In the genomic region with DNA sequence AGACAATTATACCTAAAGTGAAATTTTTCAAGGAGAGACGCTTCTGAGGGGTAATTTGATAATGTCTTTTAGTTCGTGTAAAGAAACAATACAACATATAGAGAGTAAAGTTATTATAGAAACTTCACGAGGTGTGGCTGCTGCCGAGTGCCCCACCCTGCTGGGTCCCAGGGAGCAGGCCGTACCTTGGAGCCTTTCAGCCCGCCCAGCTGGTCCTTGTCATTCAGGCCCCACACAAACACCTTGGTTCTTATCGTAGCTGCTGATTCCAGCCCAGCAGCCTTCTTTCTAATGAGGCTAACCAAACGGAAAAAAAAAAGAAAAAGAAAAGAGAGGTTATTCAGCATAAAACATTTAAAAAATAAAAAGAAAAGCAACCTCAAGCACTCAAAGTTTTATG, we compare ENCODE assay signal across 15 cellular contexts.
DNase-seq lines count a peak whose midpoint lies in the region; ATAC-seq and TF ChIP-seq lines count a peak whose summit lies in the region.
"Had no signal": no experiment of that assay in that cellular context is flagged by ENCODE, and none has a peak within 500 bp of the region (broad histone marks: within the 10 kb centered on the region; RNA-seq: fewer than 3 reads in every experiment).

No MANE protein-coding gene starts in this region.

- no peaks in the 10 kb centered on the region for H3K9me3 ChIP-seq in body of pancreas
- H3K9me3 ChIP-seq: BE2C, Caco-2 had no signal

- no peaks in the 10 kb centered on the region for H3K27me3 ChIP-seq in body of pancreas
- H3K27me3 ChIP-seq: BE2C had no signal

- peaks cover 0 to 12% of the 10 kb centered on the region in 2 donors for H3K36me3 ChIP-seq in body of pancreas (replicated peaks in 1 of 2; ENCODE audit: insufficient read depth in 1 of 2, low read depth in 2 of 2)

- intact Hi-C loops in body of pancreas (cut with DNase I) = no loop called here

- no peak overlapping the region for H3K4me3 Mint-ChIP-seq in mesothelial cell of epicardium
- no peak overlapping the region for H3K4me3 Mint-ChIP-seq in progenitor cell of endocrine pancreas (ENCODE audit: low read depth)
- H3K4me3 Mint-ChIP-seq: CD4-positive, CD25-positive, alpha-beta regulatory T cell had no signal

- no peak overlapping the region for H3K4me3 ChIP-seq in body of pancreas
- H3K4me3 ChIP-seq: GM23248 had no signal

- DNase-seq in body of pancreas = peak in 3 of 4 donors; percentile 24 to 62 (median 32)
- no peak for DNase-seq in mesothelial cell of epicardium (ENCODE audit: low spot score in 2 of 2, unreplicated experiment in 2 of 2)
- DNase-seq in progenitor cell of endocrine pancreas (ENCODE audit: low spot score, unreplicated experiment) = no peak
- no peak for DNase-seq in islet precursor cell
- no peak for DNase-seq in hypothalamus (lab: John Stamatoyannopoulos, UW)
- no peak for DNase-seq in activated T-cell treated with anti-CD3 and anti-CD28 coated beads, Interleukin-2, amount 50 U/mL, for 1 hour
- DNase-seq: ACHN; BE2C; C1 segment of cervical spinal cord; Caco-2; CD4-positive, CD25-positive, alpha-beta regulatory T cell; GM23248; HCEC 1CT had no signal

- H3K4me1 Mint-ChIP-seq in mesothelial cell of epicardium (no peaks in the 10 kb centered on the region), progenitor cell of endocrine pancreas (ENCODE audit: low read depth) (peaks cover 7% of the 10 kb centered on the region)

- 42 to 52% methylated on average over 8 of the region's 8 CpGs for WGBS in body of pancreas, 2 donors

- H3K27me3 Mint-ChIP-seq in mesothelial cell of epicardium (ENCODE audit: low read depth) = no peaks in the 10 kb centered on the region
- H3K27me3 Mint-ChIP-seq in progenitor cell of endocrine pancreas = no peaks in the 10 kb centered on the region
- H3K27me3 Mint-ChIP-seq: CD4-positive, CD25-positive, alpha-beta regulatory T cell had no signal

- TF ChIP-seq POLR2A in body of pancreas (IDR thresholded peaks at IDR 0.05) = no peak

- peaks cover 16% of the 10 kb centered on the region for H3K4me1 ChIP-seq in body of pancreas
- H3K4me1 ChIP-seq: BE2C, Caco-2 had no signal

- H3K36me3 Mint-ChIP-seq in mesothelial cell of epicardium (peaks cover 21% of the 10 kb centered on the region), progenitor cell of endocrine pancreas (ENCODE audit: insufficient read depth) (peaks cover 14% of the 10 kb centered on the region)

- ATAC-seq in body of pancreas (peak; percentile 51), esophagus mucosa (no peak)

- H3K27ac ChIP-seq in body of pancreas = peak overlapping the region in 1 of 4 donors; percentile 29
- H3K27ac ChIP-seq: GM23248, HL-60 had no signal

- peak overlapping the region; percentile 30 for H3K27ac Mint-ChIP-seq in mesothelial cell of epicardium
- H3K27ac Mint-ChIP-seq in progenitor cell of endocrine pancreas = peak overlapping the region; percentile 73

- TF ChIP-seq CTCF in body of pancreas (IDR thresholded peaks at IDR 0.05) = no peak
- no peak for TF ChIP-seq CTCF in mesothelial cell of epicardium (IDR thresholded peaks at IDR 0.05; ENCODE audit: unreplicated experiment)
- TF ChIP-seq CTCF in progenitor cell of endocrine pancreas (IDR thresholded peaks at IDR 0.05; ENCODE audit: unreplicated experiment) = no peak

- no peaks in the 10 kb centered on the region for H3K9me3 Mint-ChIP-seq in mesothelial cell of epicardium
- H3K9me3 Mint-ChIP-seq in progenitor cell of endocrine pancreas (ENCODE audit: low read depth) = no peaks in the 10 kb centered on the region
- H3K9me3 Mint-ChIP-seq: CD4-positive, CD25-positive, alpha-beta regulatory T cell had no signal

Comparison
In these comparisons a context has a peak if more than half of its experiments do, and no peak if none do; other contexts are left out.
1. DNase-seq: peak in body of pancreas (3 of 4); none in mesothelial cell of epicardium (0 of 2), progenitor cell of endocrine pancreas (single experiment), islet precursor cell (single experiment), hypothalamus (0 of 51) and activated T-cell treated with anti-CD3 and anti-CD28 coated beads, Interleukin-2, amount 50 U/mL, for 1 hour (single experiment).